Comparison of ENCODE assay signal across 14 cellular contexts in the genomic region with DNA sequence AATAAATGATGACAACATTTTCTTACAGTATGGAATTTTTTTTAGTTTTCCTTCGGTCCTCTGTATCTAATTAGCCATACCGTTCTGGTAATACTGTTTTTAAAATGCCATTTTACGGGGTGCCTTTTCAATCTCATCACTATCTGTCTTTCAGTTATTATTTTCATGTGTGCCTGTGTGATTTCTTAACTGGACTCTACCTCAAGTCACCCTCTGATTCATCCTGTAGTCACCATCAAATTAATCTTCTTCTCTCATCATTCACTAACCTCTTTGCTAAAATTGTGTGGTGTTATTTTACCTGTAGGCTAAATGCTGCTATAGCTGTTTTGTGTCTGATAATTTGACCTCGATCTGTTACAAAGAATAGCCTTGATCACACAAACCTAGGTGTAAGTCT. TPM values are rescaled to one million over a fixed set of nuclear protein-coding genes. Genes with fewer than 3 reads are reported as not detected.
DNase-seq lines count a peak whose midpoint lies in the region; ATAC-seq and TF ChIP-seq lines count a peak whose summit lies in the region.
"Had no signal": no experiment of that assay in that cellular context is flagged by ENCODE, and none has a peak within 500 bp of the region (broad histone marks: within the 10 kb centered on the region; RNA-seq: fewer than 3 reads in every experiment).

No MANE protein-coding gene starts in this region.

- ATAC-seq in GM23338 (no peak), HG03460 (IDR thresholded peaks at IDR 0.05; ENCODE audit: unreplicated experiment) (no peak)
- ATAC-seq in activated naive CD8-positive, alpha-beta T cell treated with anti-CD3 and anti-CD28 coated beads, Interleukin-2, amount 50 U/mL, for 24 hours, result no peak
- ATAC-seq: stimulated activated naive CD8-positive, alpha-beta T cell treated with anti-CD3 and anti-CD28 coated beads, Interleukin-15, amount 100 ng/mL, for 72 hours had no signal

- no peaks in the 10 kb centered on the region; the same call in 1 of the 2 replicates for H4K20me1 ChIP-seq in GM23338 (replicated peaks; ENCODE audit: insufficient read depth)

- 68 to 79% methylated on average over 4 of the region's 4 CpGs for WGBS in transverse colon (ENCODE audit: low coverage in 1 of 2), 2 donors

- no peak for TF ChIP-seq EP300 in transverse colon (IDR thresholded peaks at IDR 0.05; ENCODE audit: low read depth)

- no peaks in the 10 kb centered on the region for H3K27me3 Mint-ChIP-seq in GM23338 (ENCODE audit: insufficient read depth, low read depth, poor library complexity)
- no peaks in the 10 kb centered on the region for H3K27me3 Mint-ChIP-seq in activated naive CD8-positive, alpha-beta T cell treated with anti-CD3 and anti-CD28 coated beads, Interleukin-2, amount 50 U/mL, for 24 hours
- H3K27me3 Mint-ChIP-seq: stimulated activated naive CD8-positive, alpha-beta T cell treated with anti-CD3 and anti-CD28 coated beads, Interleukin-15, amount 100 ng/mL, for 72 hours had no signal

- H3K79me2 ChIP-seq in GM23338 (replicated peaks; ENCODE audit: insufficient read depth), result no peaks in the 10 kb centered on the region

- H3K9me3 Mint-ChIP-seq in GM23338, result no peaks in the 10 kb centered on the region
- no peaks in the 10 kb centered on the region for H3K9me3 Mint-ChIP-seq in activated naive CD8-positive, alpha-beta T cell treated with anti-CD3 and anti-CD28 coated beads, Interleukin-2, amount 50 U/mL, for 24 hours
- H3K9me3 Mint-ChIP-seq: stimulated activated naive CD8-positive, alpha-beta T cell treated with anti-CD3 and anti-CD28 coated beads, Interleukin-15, amount 100 ng/mL, for 72 hours had no signal

- peaks cover 2% of the 10 kb centered on the region; the same call in 2 of the 3 replicates for H3K4me1 Mint-ChIP-seq in GM23338
- H3K4me1 Mint-ChIP-seq in activated naive CD8-positive, alpha-beta T cell treated with anti-CD3 and anti-CD28 coated beads, Interleukin-2, amount 50 U/mL, for 24 hours, result peaks cover 3% of the 10 kb centered on the region

- H3K36me3 Mint-ChIP-seq in GM23338 (ENCODE audit: low read depth), result peaks cover 22% of the 10 kb centered on the region
- peaks cover 18% of the 10 kb centered on the region for H3K36me3 Mint-ChIP-seq in activated naive CD8-positive, alpha-beta T cell treated with anti-CD3 and anti-CD28 coated beads, Interleukin-2, amount 50 U/mL, for 24 hours (ENCODE audit: low read depth)

- no peak for TF ChIP-seq POLR2A in transverse colon (IDR thresholded peaks at IDR 0.05)

- TF ChIP-seq CTCF in AG10803 (conservative IDR thresholded peaks at IDR 0.05; ENCODE audit: low read length) (no peak), GM23338 (conservative IDR thresholded peaks at IDR 0.05; ENCODE audit: low read depth in 2 of 2) (no peak), transverse colon (IDR thresholded peaks at IDR 0.05) (no peak)

- no peaks in the 10 kb centered on the region for H3K9me3 ChIP-seq in transverse colon

- intact Hi-C loops in transverse colon (cut with DNase I; ENCODE audit: low total_unique reads), result no loop called here

- H3K27ac ChIP-seq in GM23338 (ENCODE audit: low read depth) (0 out of 2 replicates have a peak overlapping the region, but pooled peaks have one; percentile 57), transverse colon (no peak overlapping the region)

- H3K4me2 ChIP-seq in GM23338, result no peak overlapping the region

- no peak overlapping the region for H2AFZ ChIP-seq in GM23338

- H3K27ac Mint-ChIP-seq in GM23338, result no peak overlapping the region
- H3K27ac Mint-ChIP-seq in activated naive CD8-positive, alpha-beta T cell treated with anti-CD3 and anti-CD28 coated beads, Interleukin-2, amount 50 U/mL, for 24 hours, result peak overlapping the region; percentile 2

- no peak overlapping the region for H3K4me3 Mint-ChIP-seq in GM23338
- H3K4me3 Mint-ChIP-seq in activated naive CD8-positive, alpha-beta T cell treated with anti-CD3 and anti-CD28 coated beads, Interleukin-2, amount 50 U/mL, for 24 hours, result no peak overlapping the region
- H3K4me3 Mint-ChIP-seq: stimulated activated naive CD8-positive, alpha-beta T cell treated with anti-CD3 and anti-CD28 coated beads, Interleukin-15, amount 100 ng/mL, for 72 hours had no signal

- in situ Hi-C loops in transverse colon (cut with MboI; ENCODE audit: low pct_ligation_motif_present in 1 of 4, low pct_unique_long_range_greater_than_20kb in 1 of 4, low sequenced_read_pairs in 3 of 4), result loop anchor here in 3 of 4 donors (10.0 to 25.0 kb wide), 3 partner anchors 154 to 282 kb away; partner anchors contain the start of gene YEATS4 (in 1 of the 3)

- H3K9me2 ChIP-seq in GM23338 (ENCODE audit: insufficient read depth), result no peaks in the 10 kb centered on the region

- peaks cover 5% of the 10 kb centered on the region; the same call in 1 of the 2 replicates for H3F3A ChIP-seq in GM23338 (replicated peaks; ENCODE audit: low read depth)

- H3K27me3 ChIP-seq in GM23338 (ENCODE audit: insufficient read depth) (no peaks in the 10 kb centered on the region), transverse colon (no peaks in the 10 kb centered on the region)

- H3K4me1 ChIP-seq in GM23338 (ENCODE audit: insufficient read depth), result no peaks in the 10 kb centered on the region
- H3K4me1 ChIP-seq in transverse colon, result no peaks in the 10 kb centered on the region

- H3K4me3 ChIP-seq in AG10803 (ENCODE audit: low read length) (no peak overlapping the region), GM23338 (no peak overlapping the region), transverse colon (no peak overlapping the region)

- H3K36me3 ChIP-seq in GM23338 (ENCODE audit: insufficient read depth), result peaks cover 13% of the 10 kb centered on the region; the same call in 1 of the 2 replicates
- peaks cover 0 to 34% (median 7%) of the 10 kb centered on the region in 4 donors for H3K36me3 ChIP-seq in transverse colon

- DNase-seq in AG10803 (ENCODE audit: low read depth) (peak; percentile 55), GM23338 (ENCODE audit: low spot score) (no peak), kidney tubule cell (ENCODE audit: low spot score) (peak; percentile 37), transverse colon (no peak), medulla oblongata (ENCODE audit: extremely low spot score) (no peak), T-helper 9 cell (no peak)
- no peak for DNase-seq in activated naive CD8-positive, alpha-beta T cell treated with anti-CD3 and anti-CD28 coated beads, Interleukin-2, amount 50 U/mL, for 24 hours
- DNase-seq: amygdala; hypothalamus; OCI-M1; stimulated activated CD4-positive, alpha-beta T cell treated with anti-CD3 and anti-CD28 coated beads, Interleukin-4, amount 100 ng/mL, for 4 hours; stimulated activated naive CD8-positive, alpha-beta T cell treated with anti-CD3 and anti-CD28 coated beads, Interleukin-15, amount 100 ng/mL, for 72 hours had no signal

TF ChIP-seq in GM23338, 12 proteins besides CTCF, POLR2A, EP300 and RAD21 (continues in another document):
- TF ChIP-seq, protein P1, sequence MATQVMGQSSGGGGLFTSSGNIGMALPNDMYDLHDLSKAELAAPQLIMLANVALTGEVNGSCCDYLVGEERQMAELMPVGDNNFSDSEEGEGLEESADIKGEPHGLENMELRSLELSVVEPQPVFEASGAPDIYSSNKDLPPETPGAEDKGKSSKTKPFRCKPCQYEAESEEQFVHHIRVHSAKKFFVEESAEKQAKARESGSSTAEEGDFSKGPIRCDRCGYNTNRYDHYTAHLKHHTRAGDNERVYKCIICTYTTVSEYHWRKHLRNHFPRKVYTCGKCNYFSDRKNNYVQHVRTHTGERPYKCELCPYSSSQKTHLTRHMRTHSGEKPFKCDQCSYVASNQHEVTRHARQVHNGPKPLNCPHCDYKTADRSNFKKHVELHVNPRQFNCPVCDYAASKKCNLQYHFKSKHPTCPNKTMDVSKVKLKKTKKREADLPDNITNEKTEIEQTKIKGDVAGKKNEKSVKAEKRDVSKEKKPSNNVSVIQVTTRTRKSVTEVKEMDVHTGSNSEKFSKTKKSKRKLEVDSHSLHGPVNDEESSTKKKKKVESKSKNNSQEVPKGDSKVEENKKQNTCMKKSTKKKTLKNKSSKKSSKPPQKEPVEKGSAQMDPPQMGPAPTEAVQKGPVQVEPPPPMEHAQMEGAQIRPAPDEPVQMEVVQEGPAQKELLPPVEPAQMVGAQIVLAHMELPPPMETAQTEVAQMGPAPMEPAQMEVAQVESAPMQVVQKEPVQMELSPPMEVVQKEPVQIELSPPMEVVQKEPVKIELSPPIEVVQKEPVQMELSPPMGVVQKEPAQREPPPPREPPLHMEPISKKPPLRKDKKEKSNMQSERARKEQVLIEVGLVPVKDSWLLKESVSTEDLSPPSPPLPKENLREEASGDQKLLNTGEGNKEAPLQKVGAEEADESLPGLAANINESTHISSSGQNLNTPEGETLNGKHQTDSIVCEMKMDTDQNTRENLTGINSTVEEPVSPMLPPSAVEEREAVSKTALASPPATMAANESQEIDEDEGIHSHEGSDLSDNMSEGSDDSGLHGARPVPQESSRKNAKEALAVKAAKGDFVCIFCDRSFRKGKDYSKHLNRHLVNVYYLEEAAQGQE (IDR thresholded peaks at IDR 0.05; ENCODE audit: unreplicated experiment), result no peak
- TF ChIP-seq CREB1 (CRISPR knock-in tag; IDR thresholded peaks at IDR 0.05; ENCODE audit: low read depth) (no peak), NANOG (IDR thresholded peaks at IDR 0.05; ENCODE audit: borderline replicate concordance) (no peak), ZNF331 (CRISPR knock-in tag; IDR thresholded peaks at IDR 0.05; ENCODE audit: low read depth) (no peak), JUNB (IDR thresholded peaks at IDR 0.05; ENCODE audit: unreplicated experiment) (no peak), EZH2phosphoT487 (IDR thresholded peaks at IDR 0.05; ENCODE audit: unreplicated experiment) (no peak), POLR2AphosphoS5 (IDR thresholded peaks at IDR 0.05; ENCODE audit: low read depth) (no peak), STAT1 (IDR thresholded peaks at IDR 0.05; ENCODE audit: unreplicated experiment) (no peak), ZNF114 (CRISPR knock-in tag; IDR thresholded peaks at IDR 0.05) (no peak)
- TF ChIP-seq, protein P2, sequence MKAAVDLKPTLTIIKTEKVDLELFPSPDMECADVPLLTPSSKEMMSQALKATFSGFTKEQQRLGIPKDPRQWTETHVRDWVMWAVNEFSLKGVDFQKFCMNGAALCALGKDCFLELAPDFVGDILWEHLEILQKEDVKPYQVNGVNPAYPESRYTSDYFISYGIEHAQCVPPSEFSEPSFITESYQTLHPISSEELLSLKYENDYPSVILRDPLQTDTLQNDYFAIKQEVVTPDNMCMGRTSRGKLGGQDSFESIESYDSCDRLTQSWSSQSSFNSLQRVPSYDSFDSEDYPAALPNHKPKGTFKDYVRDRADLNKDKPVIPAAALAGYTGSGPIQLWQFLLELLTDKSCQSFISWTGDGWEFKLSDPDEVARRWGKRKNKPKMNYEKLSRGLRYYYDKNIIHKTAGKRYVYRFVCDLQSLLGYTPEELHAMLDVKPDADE (IDR thresholded peaks at IDR 0.05), result no peak

RNA-seq across cellular contexts. Expression of gene CCT2, which starts 16.0 kb away (rescaled TPM):
- total RNA-seq in GM23338 (2014; rRNA removed; shearing (Covaris generic)), result 389 and 434 TPM in 2 replicates
- 778 and 865 TPM in 2 replicates for polyA plus RNA-seq in GM23338 (2016; fragmentation: Nextera tagmentation; extraction: Ambion mirVana)
- 10 to 100 TPM; 25.4 to 92.7 (median 46.9) TPM for total RNA-seq in transverse colon

RNA-seq across cellular contexts. Expression of gene LRRC10, which starts 41.5 kb away (rescaled TPM):
- total RNA-seq in GM23338 (2014; rRNA removed; shearing (Covaris generic)), result not detected in 2 replicates
- polyA plus RNA-seq in GM23338 (2016; fragmentation: Nextera tagmentation; extraction: Ambion mirVana), result not detected in 2 replicates
- total RNA-seq in transverse colon, result not detected
- total RNA-seq: pulmonary artery endothelial cell had no signal

Comparison
In these comparisons a context has a peak if more than half of its experiments do, and no peak if none do; other contexts are left out.
1. DNase-seq: peak in AG10803 (single experiment) and kidney tubule cell (single experiment); none in GM23338 (single experiment), activated naive CD8-positive, alpha-beta T cell treated with anti-CD3 and anti-CD28 coated beads, Interleukin-2, amount 50 U/mL, for 24 hours (single experiment), transverse colon (single experiment), medulla oblongata (single experiment) and T-helper 9 cell (single experiment).